1 cellular context compared by ENCODE assay signal in the genomic region with DNA sequence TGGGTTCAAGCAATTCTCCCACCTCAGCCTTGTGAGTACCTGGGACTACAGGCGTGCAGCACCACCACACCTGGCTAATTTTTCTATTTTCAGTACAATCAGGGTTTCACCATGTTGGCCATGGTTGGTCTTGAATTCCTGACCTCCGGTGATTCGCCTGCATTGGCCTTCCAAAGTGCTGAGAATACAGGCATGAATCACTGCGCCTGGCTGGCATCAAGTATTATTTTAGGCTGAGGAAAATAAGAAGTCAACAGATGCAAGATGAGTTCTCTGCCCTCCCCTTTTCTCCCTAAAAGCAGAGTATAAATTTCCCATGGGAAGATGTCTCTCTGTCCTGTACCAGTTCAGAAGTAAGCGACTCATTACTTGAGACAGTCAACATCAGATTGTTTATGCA.
TF ChIP-seq lines count a peak whose summit lies in the region.

No MANE protein-coding gene starts in this region.

TF ChIP-seq in GM23338, 12 proteins besides CTCF, POLR2A, EP300 and RAD21 (continued from another document):
- TF ChIP-seq, protein P1, sequence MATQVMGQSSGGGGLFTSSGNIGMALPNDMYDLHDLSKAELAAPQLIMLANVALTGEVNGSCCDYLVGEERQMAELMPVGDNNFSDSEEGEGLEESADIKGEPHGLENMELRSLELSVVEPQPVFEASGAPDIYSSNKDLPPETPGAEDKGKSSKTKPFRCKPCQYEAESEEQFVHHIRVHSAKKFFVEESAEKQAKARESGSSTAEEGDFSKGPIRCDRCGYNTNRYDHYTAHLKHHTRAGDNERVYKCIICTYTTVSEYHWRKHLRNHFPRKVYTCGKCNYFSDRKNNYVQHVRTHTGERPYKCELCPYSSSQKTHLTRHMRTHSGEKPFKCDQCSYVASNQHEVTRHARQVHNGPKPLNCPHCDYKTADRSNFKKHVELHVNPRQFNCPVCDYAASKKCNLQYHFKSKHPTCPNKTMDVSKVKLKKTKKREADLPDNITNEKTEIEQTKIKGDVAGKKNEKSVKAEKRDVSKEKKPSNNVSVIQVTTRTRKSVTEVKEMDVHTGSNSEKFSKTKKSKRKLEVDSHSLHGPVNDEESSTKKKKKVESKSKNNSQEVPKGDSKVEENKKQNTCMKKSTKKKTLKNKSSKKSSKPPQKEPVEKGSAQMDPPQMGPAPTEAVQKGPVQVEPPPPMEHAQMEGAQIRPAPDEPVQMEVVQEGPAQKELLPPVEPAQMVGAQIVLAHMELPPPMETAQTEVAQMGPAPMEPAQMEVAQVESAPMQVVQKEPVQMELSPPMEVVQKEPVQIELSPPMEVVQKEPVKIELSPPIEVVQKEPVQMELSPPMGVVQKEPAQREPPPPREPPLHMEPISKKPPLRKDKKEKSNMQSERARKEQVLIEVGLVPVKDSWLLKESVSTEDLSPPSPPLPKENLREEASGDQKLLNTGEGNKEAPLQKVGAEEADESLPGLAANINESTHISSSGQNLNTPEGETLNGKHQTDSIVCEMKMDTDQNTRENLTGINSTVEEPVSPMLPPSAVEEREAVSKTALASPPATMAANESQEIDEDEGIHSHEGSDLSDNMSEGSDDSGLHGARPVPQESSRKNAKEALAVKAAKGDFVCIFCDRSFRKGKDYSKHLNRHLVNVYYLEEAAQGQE (IDR thresholded peaks at IDR 0.05; ENCODE audit: unreplicated experiment) = no peak
- TF ChIP-seq CREB1 (CRISPR knock-in tag; IDR thresholded peaks at IDR 0.05; ENCODE audit: low read depth) (no peak), ZNF114 (CRISPR knock-in tag; IDR thresholded peaks at IDR 0.05) (no peak), NANOG (IDR thresholded peaks at IDR 0.05; ENCODE audit: borderline replicate concordance) (no peak)
